ENCODE assay signal across 8 cellular contexts in genomic region chr19:38932425-38933179, GRCh38. TPM values are rescaled to one million over a fixed set of nuclear protein-coding genes. Genes with fewer than 3 reads are reported as not detected.
A peak's percentile ranks its signal among the peaks of the same experiment; 100 is the strongest.
DNase-seq lines count a peak whose midpoint lies in the region; ATAC-seq and TF ChIP-seq lines count a peak whose summit lies in the region.

No MANE protein-coding gene starts in this region.

- H3K27ac ChIP-seq in AG04450 (ENCODE audit: low read depth, low read length): no peak overlapping the region
- H3K27ac ChIP-seq in Peyer's patch: no peak overlapping the region
- H3K27ac ChIP-seq in neuronal stem cell (replicated peaks; ENCODE audit: low read length): no peak overlapping the region

- ATAC-seq in GM21619 (IDR thresholded peaks at IDR 0.05; ENCODE audit: unreplicated experiment): no peak
- no peak for ATAC-seq in GM18858 (IDR thresholded peaks at IDR 0.05; ENCODE audit: unreplicated experiment)

- peak overlapping the region; percentile 35 for H3K18ac ChIP-seq in neuronal stem cell (ENCODE audit: low read length)

- CTCF ChIA-PET in AG04450 (lab: Charles Lee): interaction anchor here (0.6 to 2.2 kb wide), 13 partner anchors 15 to 943 kb away, joined by 3 to 11 read pairs (median 3); partner anchors contain the start of gene FAM98C

- no peak overlapping the region for H3K4ac ChIP-seq in neuronal stem cell (ENCODE audit: low read length)

- peak overlapping the region; percentile 58 for H2AK5ac ChIP-seq in neuronal stem cell (ENCODE audit: low read depth, low read length)

- H3K79me1 ChIP-seq in neuronal stem cell (ENCODE audit: low read depth, low read length): peaks cover 7% of the 10 kb centered on the region

- H3K4me3 ChIP-seq in AG04450 (ENCODE audit: low read depth, low read length) (no peak overlapping the region), Peyer's patch (no peak overlapping the region), neuronal stem cell (ENCODE audit: low read length in 2 of 2) (peak overlapping the region in 1 of 2 donors; percentile 23)

- H3K14ac ChIP-seq in neuronal stem cell (ENCODE audit: low read length): no peak overlapping the region

- H3K27me3 ChIP-seq in AG04450 (ENCODE audit: control insufficient read depth, insufficient read depth, low read length) (no peaks in the 10 kb centered on the region), Peyer's patch (no peaks in the 10 kb centered on the region), neuronal stem cell (ENCODE audit: control insufficient read depth in 3 of 3, insufficient read depth in 3 of 3, low read depth in 1 of 3, low read length in 3 of 3) (no peaks in the 10 kb centered on the region)

- no peak overlapping the region for H2BK15ac ChIP-seq in neuronal stem cell (ENCODE audit: low read length)

- no CpG with 5 or more reads among the region's 29 CpGs for WGBS in neuronal stem cell (ENCODE audit: extremely low coverage in 2 of 2, insufficient read length in 2 of 2, insufficient replicate concordance in 1 of 2), 2 donors

- H2AFZ ChIP-seq in neuronal stem cell (ENCODE audit: low read length): no peak overlapping the region

- H3K9me3 ChIP-seq in AG04450 (ENCODE audit: control insufficient read depth, insufficient read depth, low read length) (peaks cover 10% of the 10 kb centered on the region), Peyer's patch (peaks cover 0 to 3% (median 0%) of the 10 kb centered on the region in 4 donors), neuronal stem cell (replicated peaks in 1 of 2; ENCODE audit: control insufficient read depth in 2 of 2, insufficient read depth in 1 of 2, low read depth in 1 of 2, low read length in 2 of 2) (peaks cover 8 to 9% of the 10 kb centered on the region in 2 donors)

- no peak overlapping the region for H3K4me2 ChIP-seq in neuronal stem cell (ENCODE audit: insufficient read depth, low read length, poor library complexity, severe bottlenecking)

- H3K23ac ChIP-seq in neuronal stem cell (ENCODE audit: low read depth, low read length, poor library complexity): peak overlapping the region; percentile 20

- H3K4me1 ChIP-seq in Peyer's patch (peaks cover 0 to 15% (median 7%) of the 10 kb centered on the region in 4 donors), neuronal stem cell (ENCODE audit: control insufficient read depth in 2 of 2, insufficient read depth in 1 of 2, low read depth in 1 of 2, low read length in 2 of 2) (peaks cover 2 to 6% of the 10 kb centered on the region in 2 donors)

- POLR2A ChIA-PET in AG04450 (lab: Yijun Ruan, JAX): interaction anchor here (0.5 to 1.1 kb wide), 2 partner anchors 9 to 24 kb away, joined by 3 to 5 read pairs; no protein-coding TSS in a partner anchor

- TF ChIP-seq CTCF in AG04450 (IDR thresholded peaks at IDR 0.05; ENCODE audit: low read depth, low read length) (peak; percentile 38), Peyer's patch (IDR thresholded peaks at IDR 0.05) (peak in 5 of 6 experiments; percentile 5 to 37 (median 31))

- no peak overlapping the region for H2BK5ac ChIP-seq in neuronal stem cell (ENCODE audit: low read length)

- no peak overlapping the region for H4K8ac ChIP-seq in neuronal stem cell (ENCODE audit: low read depth, low read length)

- no peak overlapping the region for H2BK120ac ChIP-seq in neuronal stem cell (ENCODE audit: low read depth, low read length)

- H3K36me3 ChIP-seq in Peyer's patch (peaks cover 0 to 17% (median 0%) of the 10 kb centered on the region in 3 donors), neuronal stem cell (replicated peaks in 1 of 2; ENCODE audit: control insufficient read depth in 2 of 2, insufficient read depth in 2 of 2, low read length in 2 of 2) (peaks cover 10 to 39% of the 10 kb centered on the region in 2 donors)

- H4K91ac ChIP-seq in neuronal stem cell (ENCODE audit: low read depth, low read length, poor library complexity): no peak overlapping the region

- DNase-seq in AG04450 (ENCODE audit: low read depth, low spot score) (no peak), GF-D8 (lab: John Stamatoyannopoulos, UW) (peak; percentile 4), Peyer's patch (peak in 2 of 3 donors; percentile 38 to 63), cerebellar cortex (ENCODE audit: low spot score) (peak; percentile 36), neuronal stem cell (ENCODE audit: low spot score) (no peak), midbrain (lab: John Stamatoyannopoulos, UW) (no peak)

- peak overlapping the region; percentile 3 for H3K9ac ChIP-seq in neuronal stem cell (ENCODE audit: low read depth, low read length, poor library complexity)

- no peak for TF ChIP-seq POLR2A in Peyer's patch (IDR thresholded peaks at IDR 0.05)

- H2BK12ac ChIP-seq in neuronal stem cell (ENCODE audit: low read length): no peak overlapping the region

RNA-seq across cellular contexts. Expression of gene MRPS12, which starts 1.9 kb away (rescaled TPM):
- 19.7 and 28.3 TPM in 2 replicates for polyA plus RNA-seq in AG04450 (2011; rRNA removed)
- polyA minus RNA-seq in AG04450 (2011; rRNA and poly(A)+ RNA removed): 6.9 and 7.5 TPM in 2 replicates
- total RNA-seq in Peyer's patch: 10 to 100 TPM; 29.8 to 56.1 (median 35.6) TPM
- polyA plus RNA-seq in neuronal stem cell (2013, experiment 1 of 2): 29.7 TPM
- polyA plus RNA-seq in neuronal stem cell (2013, experiment 2 of 2): 30.0 TPM

RNA-seq across cellular contexts. Expression of gene SARS2, which starts 2.0 kb away (rescaled TPM):
- 10.1 and 16.2 TPM in 2 replicates for polyA plus RNA-seq in AG04450 (2011; rRNA removed)
- polyA minus RNA-seq in AG04450 (2011; rRNA and poly(A)+ RNA removed): 10.9 and 20.6 TPM in 2 replicates
- total RNA-seq in Peyer's patch: 100 to 1,000 TPM in 1 of 4 donors, 10 to 100 TPM in 3; 18.2 to 134 (median 38.4) TPM
- 35.8 TPM for polyA plus RNA-seq in neuronal stem cell (2013, experiment 1 of 2)
- polyA plus RNA-seq in neuronal stem cell (2013, experiment 2 of 2): 34.7 TPM

RNA-seq across cellular contexts. Expression of gene CCER2, which starts 20.6 kb away (rescaled TPM):
- 0.09 TPM in 1 of 2 replicates, not detected in the other for polyA plus RNA-seq in AG04450 (2011; rRNA removed)
- not detected in 2 replicates for polyA minus RNA-seq in AG04450 (2011; rRNA and poly(A)+ RNA removed)
- 1 to 10 TPM in 2 of 4 donors, not detected in 2; 1.4 to 1.5 TPM for total RNA-seq in Peyer's patch
- 1.3 TPM for polyA plus RNA-seq in neuronal stem cell (2013, experiment 1 of 2)
- polyA plus RNA-seq in neuronal stem cell (2013, experiment 2 of 2): 1.2 TPM

RNA-seq across cellular contexts. Expression of gene NFKBIB, which starts 32.8 kb away (rescaled TPM):
- polyA plus RNA-seq in AG04450 (2011; rRNA removed): 9.9 and 14.1 TPM in 2 replicates
- 3.7 and 5.6 TPM in 2 replicates for polyA minus RNA-seq in AG04450 (2011; rRNA and poly(A)+ RNA removed)
- 10 to 100 TPM; 12.4 to 27.7 (median 22.8) TPM for total RNA-seq in Peyer's patch
- 14.1 TPM for polyA plus RNA-seq in neuronal stem cell (2013, experiment 1 of 2)
- polyA plus RNA-seq in neuronal stem cell (2013, experiment 2 of 2): 13.2 TPM

RNA-seq across cellular contexts. Expression of gene SIRT2, which starts 33.2 kb away (rescaled TPM):
- 45.5 and 61.3 TPM in 2 replicates for polyA plus RNA-seq in AG04450 (2011; rRNA removed)
- 31.4 and 36.2 TPM in 2 replicates for polyA minus RNA-seq in AG04450 (2011; rRNA and poly(A)+ RNA removed)
- total RNA-seq in Peyer's patch: 10 to 100 TPM; 40.4 to 90.9 (median 78.6) TPM
- polyA plus RNA-seq in neuronal stem cell (2013, experiment 1 of 2): 17.7 TPM
- 18.7 TPM for polyA plus RNA-seq in neuronal stem cell (2013, experiment 2 of 2)

Comparison
In these comparisons a context has a peak if more than half of its experiments do, and no peak if none do; other contexts are left out.
1. DNase-seq: peak in GF-D8 (single experiment), Peyer's patch (2 of 3) and cerebellar cortex (single experiment); none in AG04450 (single experiment), neuronal stem cell (single experiment) and midbrain (single experiment).